20 cellular contexts compared by ENCODE assay signal in genomic region chr3:100865442-100865841, GRCh38.
DNase-seq lines count a peak whose midpoint lies in the region; ATAC-seq and TF ChIP-seq lines count a peak whose summit lies in the region.
"Had no signal": no experiment of that assay in that cellular context is flagged by ENCODE, and none has a peak within 500 bp of the region (broad histone marks: within the 10 kb centered on the region; RNA-seq: fewer than 3 reads in every experiment).

No MANE protein-coding gene starts in this region.

- H3K9ac ChIP-seq in fibroblast of lung (ENCODE audit: insufficient read depth, low read length) = no peak overlapping the region
- H3K9ac ChIP-seq: GM23248 had no signal

- H4K20me1 ChIP-seq in PC-9 (ENCODE audit: insufficient read depth) = no peaks in the 10 kb centered on the region
- H4K20me1 ChIP-seq in fibroblast of lung (ENCODE audit: control insufficient read depth, extremely low read depth, insufficient read depth, low read length) = no peaks in the 10 kb centered on the region

- H3K27me3 ChIP-seq in PC-9 (ENCODE audit: insufficient read depth, low read depth) = no peaks in the 10 kb centered on the region
- no peaks in the 10 kb centered on the region for H3K27me3 ChIP-seq in fibroblast of lung (ENCODE audit: control insufficient read depth, insufficient read depth, low read length)
- no peaks in the 10 kb centered on the region for H3K27me3 ChIP-seq in prostate gland (replicated peaks; ENCODE audit: insufficient read depth)
- no peaks in the 10 kb centered on the region for H3K27me3 ChIP-seq in right lobe of liver

- H2AFZ ChIP-seq in PC-9 (peak overlapping the region; percentile 36; the same call in 1 of the 2 replicates), fibroblast of lung (ENCODE audit: low read length) (no peak overlapping the region)
- H2AFZ ChIP-seq: GM23248 had no signal

- no peaks in the 10 kb centered on the region for H3F3A ChIP-seq in PC-9 (ENCODE audit: insufficient read depth, low read depth)

- H3K9me3 ChIP-seq in PC-9 (ENCODE audit: insufficient read depth, low read depth) = no peaks in the 10 kb centered on the region
- no peaks in the 10 kb centered on the region for H3K9me3 ChIP-seq in fibroblast of lung (ENCODE audit: control insufficient read depth, insufficient read depth, low read depth, low read length)
- no peaks in the 10 kb centered on the region for H3K9me3 ChIP-seq in prostate gland
- H3K9me3 ChIP-seq in right lobe of liver = no peaks in the 10 kb centered on the region
- H3K9me3 ChIP-seq: Caco-2 had no signal

- H3K4me2 ChIP-seq in PC-9 (0 out of 2 replicates have a peak overlapping the region, but pooled peaks have one; percentile 10), fibroblast of lung (ENCODE audit: extremely low read depth, insufficient read depth, low read length) (no peak overlapping the region)

- TF ChIP-seq CTCF in PC-9 (conservative IDR thresholded peaks at IDR 0.05) (no peak), fibroblast of lung (conservative IDR thresholded peaks at IDR 0.05 in 1 of 2, IDR thresholded peaks at IDR 0.05 in 1 of 2; ENCODE audit: low read depth in 1 of 2, low read length in 2 of 2) (no peak), prostate gland (IDR thresholded peaks at IDR 0.05) (no peak), right lobe of liver (IDR thresholded peaks at IDR 0.05) (no peak)

- H3K4me1 ChIP-seq in PC-9 (replicated peaks; ENCODE audit: insufficient read depth) (peaks cover 8% of the 10 kb centered on the region), fibroblast of lung (ENCODE audit: control insufficient read depth, extremely low read depth, insufficient read depth, low read length) (peaks cover 2% of the 10 kb centered on the region), prostate gland (replicated peaks) (no peaks in the 10 kb centered on the region), right lobe of liver (no peaks in the 10 kb centered on the region)
- H3K4me1 ChIP-seq: Caco-2 had no signal

- no peaks in the 10 kb centered on the region for H3K9me2 ChIP-seq in PC-9 (ENCODE audit: insufficient read depth)

- BruUV-seq in PC-9 (replicated peaks; lab: Mats Ljungman, UMichigan) = no TSS peak

- WGBS in prostate gland = 21% methylated on average over 1 of the region's 1 CpG
- 33% methylated on average over 1 of the region's 1 CpG for WGBS in right lobe of liver (ENCODE audit: insufficient coverage, low coverage, low lambda C conversion rate, missing lambda C conversion rate)

- DNase-seq in DMS79 treated with DMSO at 0.1 percent for 48 hours (lab: John Stamatoyannopoulos, UW) = peak; percentile 5
- peak in 1 of 2 experiments; percentile 51 for DNase-seq in PC-9
- peak; percentile 46 to 56 for DNase-seq in fibroblast of lung (ENCODE audit: low read depth in 2 of 2)
- no peak for DNase-seq in sciatic nerve (ENCODE audit: low spot score)
- no peak for DNase-seq in prostate gland (ENCODE audit: low spot score)
- DNase-seq in NCI-H2227 (lab: John Stamatoyannopoulos, UW; ENCODE audit: unreplicated experiment) = no peak
- no peak for DNase-seq in A172 (ENCODE audit: low spot score)
- DNase-seq in right lobe of liver = no peak
- DNase-seq: activated CD4-positive, alpha-beta memory T cell treated with anti-CD3 and anti-CD28 coated beads for 36 hours; activated naive CD4-positive, alpha-beta T cell treated with Interleukin-2 at 50 U/mL for 16 hours; activated T-cell treated with anti-CD3 and anti-CD28 coated beads for 4 hours; anterior cingulate cortex; Caco-2; GM23248; KG1; NCI-H1048; NCI-H2029 treated with DMSO at 0.1 percent for 48 hours; NCI-H524 treated with DMSO at 0.1 percent for 48 hours; SHP77 had no signal

- no peaks in the 10 kb centered on the region for H3K36me3 ChIP-seq in PC-9 (ENCODE audit: low read depth)
- no peaks in the 10 kb centered on the region for H3K36me3 ChIP-seq in fibroblast of lung (ENCODE audit: control insufficient read depth, insufficient read depth, low read length)
- no peaks in the 10 kb centered on the region for H3K36me3 ChIP-seq in prostate gland
- no peaks in the 10 kb centered on the region for H3K36me3 ChIP-seq in right lobe of liver

- intact Hi-C loops in PC-9 (cut with micrococcal nuclease; ENCODE audit: unreplicated experiment) = no loop called here
- intact Hi-C loops in sciatic nerve (cut with DNase I) = no loop called here
- intact Hi-C loops in prostate gland (cut with DNase I) = no loop called here
- intact Hi-C loops in right lobe of liver (cut with DNase I) = no loop called here

- H3K79me2 ChIP-seq in PC-9 (ENCODE audit: low read depth) (no peaks in the 10 kb centered on the region), fibroblast of lung (ENCODE audit: control insufficient read depth, insufficient read depth, low read length) (no peaks in the 10 kb centered on the region)

- TF ChIP-seq POLR2A in prostate gland (IDR thresholded peaks at IDR 0.05) (no peak), right lobe of liver (IDR thresholded peaks at IDR 0.05) (no peak)

- POLR2A ChIA-PET in PC-9 (lab: Charles Lee; ENCODE audit: unreplicated experiment) = interaction anchor here (0.8 kb wide), 1 partner anchor 77 kb away, joined by 3 read pairs; no protein-coding TSS in a partner anchor

- no peak overlapping the region for H3K4me3 ChIP-seq in PC-9
- no peak overlapping the region for H3K4me3 ChIP-seq in fibroblast of lung (replicated peaks in 1 of 4; ENCODE audit: control extremely low read depth in 1 of 4, insufficient read depth in 1 of 4, low read depth in 3 of 4, low read length in 4 of 4)
- no peak overlapping the region for H3K4me3 ChIP-seq in prostate gland
- no peak overlapping the region for H3K4me3 ChIP-seq in right lobe of liver
- H3K4me3 ChIP-seq: GM23248 had no signal

- H3K27ac ChIP-seq in PC-9 = no peak overlapping the region
- H3K27ac ChIP-seq in fibroblast of lung (ENCODE audit: insufficient read depth, low read length) = no peak overlapping the region
- H3K27ac ChIP-seq in prostate gland = no peak overlapping the region
- no peak overlapping the region for H3K27ac ChIP-seq in right lobe of liver
- H3K27ac ChIP-seq: GM23248 had no signal

- CTCF ChIA-PET in PC-9 (lab: Charles Lee) = no interaction called here

- peak; percentile 84 for ATAC-seq in sciatic nerve
- no peak for ATAC-seq in right lobe of liver
- ATAC-seq: WTC11 had no signal

Comparison
In these comparisons a context has a peak if more than half of its experiments do, and no peak if none do; other contexts are left out.
1. DNase-seq: peak in DMS79 treated with DMSO at 0.1 percent for 48 hours (single experiment) and fibroblast of lung (2 of 2); none in sciatic nerve (single experiment), prostate gland (single experiment), NCI-H2227 (single experiment), A172 (single experiment) and right lobe of liver (0 of 3).